In genomic region chr4:38902695-38903094, GRCh38 we compare ENCODE assay signal across 8 cellular contexts. TPM values are rescaled to one million over a fixed set of nuclear protein-coding genes. Genes with fewer than 3 reads are reported as not detected.
DNase-seq lines count a peak whose midpoint lies in the region; ATAC-seq and TF ChIP-seq lines count a peak whose summit lies in the region.

No MANE protein-coding gene starts in this region.

- DNase-seq in activated naive CD4-positive, alpha-beta T cell treated with anti-CD3 and anti-CD28 coated beads, Interleukin-2, amount 50 U/mL, for 72 hours (ENCODE audit: low spot score in 2 of 2), result no peak
- no peak for DNase-seq in activated naive CD4-positive, alpha-beta T cell treated with anti-CD3 and anti-CD28 coated beads, Interleukin-2, amount 50 U/mL, for 16 hours
- DNase-seq in NCI-H1417 treated with DMSO at 0.1 percent for 48 hours (lab: John Stamatoyannopoulos, UW) (peak; percentile 9), astrocyte of the spinal cord (ENCODE audit: low read depth, low spot score) (peak; percentile 40), left lobe of liver (ENCODE audit: low spot score) (no peak)

- H3K4me3 ChIP-seq in astrocyte of the spinal cord (ENCODE audit: low read depth, low read length), result no peak overlapping the region

- H3K36me3 Mint-ChIP-seq in activated naive CD4-positive, alpha-beta T cell treated with anti-CD3 and anti-CD28 coated beads, Interleukin-2, amount 50 U/mL, for 72 hours, result no peaks in the 10 kb centered on the region

- in situ Hi-C loops in astrocyte of the spinal cord (cut with HindIII; ENCODE audit: low sequenced_read_pairs), result no loop called here

- H3K27ac Mint-ChIP-seq in activated naive CD4-positive, alpha-beta T cell treated with anti-CD3 and anti-CD28 coated beads, Interleukin-2, amount 50 U/mL, for 72 hours, result no peak overlapping the region

- ATAC-seq in activated naive CD4-positive, alpha-beta T cell treated with anti-CD3 and anti-CD28 coated beads, Interleukin-2, amount 50 U/mL, for 72 hours, result peak; percentile 60 to 82
- peak; percentile 58 for ATAC-seq in left lobe of liver
- no peak for ATAC-seq in HG03039 (IDR thresholded peaks at IDR 0.05; ENCODE audit: unreplicated experiment)
- no peak for ATAC-seq in GM21390 (IDR thresholded peaks at IDR 0.05; ENCODE audit: unreplicated experiment)
- no peak for ATAC-seq in GM19023 (IDR thresholded peaks at IDR 0.05; ENCODE audit: unreplicated experiment)

- no peak for TF ChIP-seq CTCF in astrocyte of the spinal cord (IDR thresholded peaks at IDR 0.05; ENCODE audit: low read depth, low read length)

- H3K9me3 Mint-ChIP-seq in activated naive CD4-positive, alpha-beta T cell treated with anti-CD3 and anti-CD28 coated beads, Interleukin-2, amount 50 U/mL, for 72 hours, result no peaks in the 10 kb centered on the region

RNA-seq across cellular contexts. Expression of gene FAM114A1, which starts 35.1 kb away (rescaled TPM):
- 1 to 10 TPM in 1 of 2 donors, under 1 TPM in 1; 0.41 to 1.4 TPM for total RNA-seq in activated naive CD4-positive, alpha-beta T cell treated with anti-CD3 and anti-CD28 coated beads, Interleukin-2, amount 50 U/mL, for 72 hours
- 52.6 TPM for total RNA-seq in left lobe of liver

RNA-seq across cellular contexts. Expression of gene TLR6, which starts 46.1 kb away (rescaled TPM):
- total RNA-seq in activated naive CD4-positive, alpha-beta T cell treated with anti-CD3 and anti-CD28 coated beads, Interleukin-2, amount 50 U/mL, for 72 hours, result 1 to 10 TPM; 3.7 to 5.1 TPM
- 1.5 TPM for total RNA-seq in left lobe of liver

Comparison
In these comparisons a context has a peak if more than half of its experiments do, and no peak if none do; other contexts are left out.
1. ATAC-seq: peak in activated naive CD4-positive, alpha-beta T cell treated with anti-CD3 and anti-CD28 coated beads, Interleukin-2, amount 50 U/mL, for 72 hours (2 of 2) and left lobe of liver (single experiment); none in HG03039 (single experiment), GM21390 (single experiment) and GM19023 (single experiment).
2. DNase-seq: peak in NCI-H1417 treated with DMSO at 0.1 percent for 48 hours (single experiment) and astrocyte of the spinal cord (single experiment); none in activated naive CD4-positive, alpha-beta T cell treated with anti-CD3 and anti-CD28 coated beads, Interleukin-2, amount 50 U/mL, for 72 hours (0 of 2), activated naive CD4-positive, alpha-beta T cell treated with anti-CD3 and anti-CD28 coated beads, Interleukin-2, amount 50 U/mL, for 16 hours (single experiment) and left lobe of liver (single experiment).
3. RNA of gene FAM114A1, which starts 35.1 kb away (total RNA-seq): 52.6 TPM in left lobe of liver (single experiment); 0.41 to 1.4 TPM in activated naive CD4-positive, alpha-beta T cell treated with anti-CD3 and anti-CD28 coated beads, Interleukin-2, amount 50 U/mL, for 72 hours; every median in the first group is over 10 times any median in the second.